ENCODE assay signal across 35 cellular contexts in the genomic region with DNA sequence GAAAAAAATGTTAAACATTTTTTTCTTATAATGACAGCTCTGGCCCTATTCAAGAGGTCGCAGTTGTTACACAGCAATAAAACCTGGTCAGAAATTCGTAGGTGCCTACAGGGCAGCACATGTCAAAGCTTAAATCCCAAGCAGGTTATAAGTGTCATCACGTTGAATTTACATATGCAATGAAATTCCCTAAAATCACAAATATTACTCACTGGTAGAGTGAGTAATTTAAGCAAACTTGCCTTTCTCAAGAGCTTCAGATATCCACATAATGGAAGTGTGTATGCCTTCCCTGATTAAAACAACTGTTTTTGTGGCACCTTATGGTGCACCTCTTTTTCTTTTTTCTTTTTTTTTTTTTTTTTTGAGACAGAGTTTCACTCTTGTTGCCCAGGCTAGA.
"Had no signal": no experiment of that assay in that cellular context is flagged by ENCODE, and none has a peak within 500 bp of the region (broad histone marks: within the 10 kb centered on the region; RNA-seq: fewer than 3 reads in every experiment).

No MANE protein-coding gene starts in this region.

- H3K27me3 ChIP-seq: adrenal gland, Peyer's patch had no signal

- H3K36me3 Mint-ChIP-seq: activated CD4-positive, alpha-beta memory T cell treated with anti-CD3 and anti-CD28 coated beads for 36 hours; activated naive CD4-positive, alpha-beta T cell treated with anti-CD3 and anti-CD28 coated beads, Interleukin-2, amount 50 U/mL, for 72 hours; brain had no signal

- H3K27me3 Mint-ChIP-seq: brain had no signal

- H3K4me3 ChIP-seq: adrenal gland, Peyer's patch had no signal

- H3K4me3 Mint-ChIP-seq: activated B cell treated with CpG ODN at 0.5 μM for 24 hours; activated CD4-positive, alpha-beta memory T cell treated with anti-CD3 and anti-CD28 coated beads for 36 hours; activated naive CD4-positive, alpha-beta T cell treated with anti-CD3 and anti-CD28 coated beads for 36 hours; activated T-cell treated with anti-CD3 and anti-CD28 coated beads, Interleukin-2, amount 50 U/mL, for 4 hours; activated T-helper 1 cell treated with anti-CD3 and anti-CD28 coated beads, Interleukin-12 subunit alpha, Interleukin-12 subunit beta, Interleukin-2, Interleukin-4 antibody, amounts not matched to agents 30 ng/mL and 10 ng/mL and 1 ng/mL, durations not matched to agents 14 hours and 24 hours and 36 hours had no signal

- H3K27ac Mint-ChIP-seq: activated B cell treated with CpG ODN at 0.5 μM for 24 hours; activated CD4-positive, alpha-beta memory T cell treated with anti-CD3 and anti-CD28 coated beads for 36 hours; activated naive CD4-positive, alpha-beta T cell treated with anti-CD3 and anti-CD28 coated beads for 36 hours; activated naive CD4-positive, alpha-beta T cell treated with anti-CD3 and anti-CD28 coated beads, Interleukin-2, amount 50 U/mL, for 72 hours; activated T-helper 1 cell treated with anti-CD3 and anti-CD28 coated beads, Interleukin-12 subunit alpha, Interleukin-12 subunit beta, Interleukin-2, Interleukin-4 antibody, amounts not matched to agents 30 ng/mL and 10 ng/mL and 1 ng/mL, durations not matched to agents 14 hours and 24 hours and 36 hours had no signal

- H3K9me3 Mint-ChIP-seq: activated B cell treated with CpG ODN at 0.5 μM for 24 hours; activated CD4-positive, alpha-beta memory T cell treated with anti-CD3 and anti-CD28 coated beads for 36 hours; activated T-cell treated with anti-CD3 and anti-CD28 coated beads, Interleukin-2, amount 50 U/mL, for 4 hours; activated T-helper 1 cell treated with anti-CD3 and anti-CD28 coated beads, Interleukin-12 subunit alpha, Interleukin-12 subunit beta, Interleukin-2, Interleukin-4 antibody, amounts not matched to agents 30 ng/mL and 10 ng/mL and 1 ng/mL, durations not matched to agents 14 hours and 24 hours and 36 hours had no signal

- ATAC-seq: activated naive CD4-positive, alpha-beta T cell treated with anti-CD3 and anti-CD28 coated beads, Interleukin-2, amount 50 U/mL, for 72 hours; activated T-cell treated with anti-CD3 and anti-CD28 coated beads, Interleukin-2, amount 50 U/mL, for 4 hours; Right ventricle myocardium inferior had no signal

- H3K4me1 Mint-ChIP-seq: activated B cell treated with CpG ODN at 0.5 μM for 24 hours had no signal

- DNase-seq: activated B cell treated with CpG ODN at 0.5 μM for 24 hours; activated CD4-positive, alpha-beta memory T cell treated with anti-CD3 and anti-CD28 coated beads for 36 hours; activated CD4-positive, alpha-beta T cell treated with anti-CD3 and anti-CD28 coated beads for 4 hours; activated CD4-positive, alpha-beta T cell treated with anti-CD3 and anti-CD28 coated beads, Interleukin-2, amount 50 U/mL, for 1 hour; activated CD4-positive, CD25-positive, alpha-beta regulatory T cell treated with anti-CD3 and anti-CD28 coated beads, Interleukin-2, amount 50 U/mL, for 72 hours; activated CD8-positive, alpha-beta memory T cell treated with anti-CD3 and anti-CD28 coated beads, Interleukin-2, amount 50 U/mL, for 4 hours; activated gamma-delta T cell treated with Interleukin-2 at 50 U/mL for 16 hours; activated naive CD4-positive, alpha-beta T cell treated with anti-CD3 and anti-CD28 coated beads for 36 hours; activated T-cell treated with anti-CD3 and anti-CD28 coated beads for 4 hours; activated T-cell treated with anti-CD3 and anti-CD28 coated beads, Interleukin-2, amount 50 U/mL, for 4 hours; adrenal gland; anterior cingulate cortex; central memory CD4-positive, alpha-beta T cell; Karpas-422; KBM-7; NCI-H1105; NCI-H1436; NCI-H1694; NCI-H1930; NCI-H2081 treated with DMSO at 0.1 percent for 48 hours; NCI-H226; NCI-H446 treated with DMSO at 0.1 percent for 48 hours; NCI-H524; NCI-H69; NCI-H82; Peyer's patch; RPMI8226; SW 1271; T-helper 1 cell; T-helper 2 cell; T-helper 9 cell had no signal

- H3K36me3 ChIP-seq: adrenal gland, Peyer's patch had no signal
